Comparison of ENCODE assay signal across 12 cellular contexts in genomic region chr3:158847466-158847849, GRCh38. TPM values are rescaled to one million over a fixed set of nuclear protein-coding genes. Genes with fewer than 3 reads are reported as not detected.
DNase-seq lines count a peak whose midpoint lies in the region; ATAC-seq and TF ChIP-seq lines count a peak whose summit lies in the region.
"Had no signal": no experiment of that assay in that cellular context is flagged by ENCODE, and none has a peak within 500 bp of the region (broad histone marks: within the 10 kb centered on the region; RNA-seq: fewer than 3 reads in every experiment).

No MANE protein-coding gene starts in this region.

- TF ChIP-seq POLR2A in adrenal gland (IDR thresholded peaks at IDR 0.05), result no peak

- intact Hi-C loops in adrenal gland (cut with DNase I), result loop anchor here (5.0 to 10.0 kb wide), 2 partner anchors 287 to 415 kb away; no protein-coding TSS in a partner anchor

- H3K27me3 ChIP-seq in GM06990 (replicated peaks; ENCODE audit: control insufficient read depth, insufficient read depth, low read length), result no peaks in the 10 kb centered on the region
- no peaks in the 10 kb centered on the region for H3K27me3 ChIP-seq in adrenal gland

- POLR2A ChIA-PET in WTC11 (lab: Charles Lee), result interaction anchor here (0.5 kb wide), 1 partner anchor 161 kb away, joined by 3 read pairs; no protein-coding TSS in a partner anchor

- ATAC-seq in GM19395 (IDR thresholded peaks at IDR 0.05; ENCODE audit: unreplicated experiment) (peak; percentile 40), HG02938 (IDR thresholded peaks at IDR 0.05; ENCODE audit: unreplicated experiment) (peak; percentile 34), WTC11 (peak; percentile 12)
- ATAC-seq: mucosa of descending colon had no signal

- H3K36me3 Mint-ChIP-seq in WTC11, result no peaks in the 10 kb centered on the region

- H3K4me3 ChIP-seq in GM06990 (replicated peaks; ENCODE audit: low read depth, low read length) (no peak overlapping the region; the same call in 1 of the 2 replicates), adrenal gland (no peak overlapping the region)
- H3K4me3 ChIP-seq: mucosa of descending colon had no signal

- H3K27me3 Mint-ChIP-seq in WTC11 (ENCODE audit: low read depth), result no peaks in the 10 kb centered on the region

- DNase-seq in GM06990 (ENCODE audit: extremely low read depth, insufficient read length), result peak; percentile 17
- no peak for DNase-seq in WTC11 (ENCODE audit: low spot score)
- DNase-seq in NCI-H748 treated with DMSO at 0.1 percent for 48 hours (lab: John Stamatoyannopoulos, UW), result no peak
- DNase-seq in adrenal gland, result no peak
- DNase-seq in DMS114 treated with DMSO at 0.1 percent for 48 hours (lab: John Stamatoyannopoulos, UW; ENCODE audit: unreplicated experiment), result no peak
- DNase-seq in activated T-cell treated with anti-CD3 and anti-CD28 coated beads for 4 hours, result no peak
- DNase-seq: erythroblast; mucosa of descending colon; NCI-H446 treated with DMSO at 0.1 percent for 48 hours; stimulated activated CD4-positive, alpha-beta T cell treated with anti-CD3 and anti-CD28 coated beads, Interleukin-2, amount 100 ng/mL, for 24 hours had no signal

- 54 to 67% (median 60%) methylated on average over 4 of the region's 4 CpGs for WGBS in adrenal gland, 4 donors

- H3K36me3 ChIP-seq in GM06990 (ENCODE audit: control insufficient read depth, insufficient read depth, low read length) (no peaks in the 10 kb centered on the region), adrenal gland (replicated peaks in 1 of 2) (no peaks in the 10 kb centered on the region)

- H3K4me3 Mint-ChIP-seq in WTC11, result no peak overlapping the region

- TF ChIP-seq CTCF in GM06990 (IDR thresholded peaks at IDR 0.05; ENCODE audit: insufficient read depth, low read length, poor library complexity, severe bottlenecking) (no peak), WTC11 (IDR thresholded peaks at IDR 0.05) (no peak), adrenal gland (IDR thresholded peaks at IDR 0.05) (no peak)

- no peak overlapping the region for H3K27ac Mint-ChIP-seq in WTC11

- H3K4me1 Mint-ChIP-seq in WTC11, result no peaks in the 10 kb centered on the region

- H3K9me3 ChIP-seq in adrenal gland (replicated peaks in 1 of 3), result no peaks in the 10 kb centered on the region
- H3K9me3 ChIP-seq: mucosa of descending colon had no signal

- no peaks in the 10 kb centered on the region for H3K9me3 Mint-ChIP-seq in WTC11

- H3K4me1 ChIP-seq in adrenal gland (replicated peaks in 1 of 2), result no peaks in the 10 kb centered on the region

- no peak overlapping the region for H3K27ac ChIP-seq in adrenal gland

- CTCF ChIA-PET in WTC11 (lab: Charles Lee), result interaction anchor here (1.0 to 1.5 kb wide), 2 partner anchors 70 to 283 kb away, joined by 3 to 6 read pairs; no protein-coding TSS in a partner anchor

TF ChIP-seq in WTC11, 78 proteins besides CTCF, POLR2A, EP300 and RAD21 (continues in another document):
- TF ChIP-seq ZNF532 (CRISPR knock-in tag; IDR thresholded peaks at IDR 0.05; ENCODE audit: borderline replicate concordance) (no peak), MAX (CRISPR knock-in tag; IDR thresholded peaks at IDR 0.05) (no peak), USF2 (CRISPR knock-in tag; IDR thresholded peaks at IDR 0.05) (no peak), ATF6 (CRISPR knock-in tag; IDR thresholded peaks at IDR 0.05) (no peak), MYBL2 (CRISPR knock-in tag; IDR thresholded peaks at IDR 0.05) (no peak), ATF3 (CRISPR knock-in tag; conservative IDR thresholded peaks at IDR 0.05) (no peak), MLX (CRISPR knock-in tag; IDR thresholded peaks at IDR 0.05) (no peak), IRF2 (CRISPR knock-in tag; IDR thresholded peaks at IDR 0.05; ENCODE audit: borderline replicate concordance, low read depth) (no peak), ATF2 (CRISPR knock-in tag; IDR thresholded peaks at IDR 0.05; ENCODE audit: borderline replicate concordance, low read depth) (no peak), ATF1 (CRISPR knock-in tag; IDR thresholded peaks at IDR 0.05) (no peak), NR3C1 (CRISPR knock-in tag; conservative IDR thresholded peaks at IDR 0.05; ENCODE audit: low read depth) (no peak), FOXJ3 (CRISPR knock-in tag; IDR thresholded peaks at IDR 0.05; ENCODE audit: borderline replicate concordance) (no peak), CREB1 (CRISPR knock-in tag; IDR thresholded peaks at IDR 0.05) (no peak)

RNA-seq across cellular contexts. Expression of gene MFSD1, which starts 45.6 kb away (rescaled TPM):
- total RNA-seq in WTC11 (2021), result 6.6 to 8.2 TPM (median 6.7 TPM) in 3 replicates
- total RNA-seq in adrenal gland, result 100 to 1,000 TPM in 2 of 8 donors, 10 to 100 TPM in 6; 57.2 to 118 (median 82.3) TPM
- polyA plus RNA-seq in adrenal gland, result 10 to 100 TPM; 20.4 to 83.8 (median 25.7) TPM
